Comparison of ENCODE assay signal across 8 cellular contexts in the genomic region with DNA sequence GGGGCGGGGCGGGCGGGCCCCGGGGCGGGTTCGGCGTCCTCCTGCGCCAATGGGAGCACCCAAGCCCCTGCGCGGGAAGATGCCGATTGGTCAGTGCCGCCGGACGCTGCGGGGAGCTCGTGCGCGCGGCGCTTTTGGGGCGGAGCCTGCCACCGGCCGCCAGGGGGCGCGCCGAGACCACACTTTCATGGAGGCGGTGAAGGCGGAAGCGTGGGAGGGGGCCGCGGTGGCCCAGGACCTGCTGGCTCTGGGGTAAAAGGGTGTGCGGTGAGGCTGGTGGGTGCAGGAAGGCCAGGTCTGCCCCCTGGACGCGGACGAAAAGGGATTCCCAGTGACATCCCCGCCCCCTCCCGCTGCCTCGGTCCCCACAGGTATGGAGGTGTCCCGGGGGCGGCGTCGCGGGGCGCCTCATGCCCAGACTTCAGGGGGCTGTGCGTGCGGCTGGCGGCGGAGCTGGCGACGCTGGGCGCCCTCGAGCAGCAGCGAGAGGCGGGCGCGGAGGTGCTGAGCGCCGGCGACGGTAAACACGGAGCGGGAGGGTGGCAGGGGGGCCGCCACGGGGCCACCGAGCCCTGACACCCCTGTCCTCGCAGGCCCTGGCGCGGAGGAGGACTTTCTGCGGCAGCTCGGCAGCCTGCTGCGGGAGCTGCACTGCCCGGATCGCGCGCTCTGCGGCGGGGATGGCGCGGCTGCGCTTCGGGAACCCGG. TPM values are rescaled to one million over a fixed set of nuclear protein-coding genes. Genes with fewer than 3 reads are reported as not detected.
A peak's percentile ranks its signal among the peaks of the same experiment; 100 is the strongest.
DNase-seq lines count a peak whose midpoint lies in the region; ATAC-seq and TF ChIP-seq lines count a peak whose summit lies in the region.

A gene (plus strand): TSS at position 127 of the 708 bp plus-strand sequence. CDS start 61 bp downstream, at position 188.

- TF ChIP-seq CTCF in GM13977 (IDR thresholded peaks at IDR 0.05; ENCODE audit: extremely low read depth, insufficient read depth, missing control alignments) (peak; percentile 96), uterus (IDR thresholded peaks at IDR 0.05) (peak; percentile 95 to 99 (median 98))

- ATAC-seq in HG02884 (IDR thresholded peaks at IDR 0.05; ENCODE audit: unreplicated experiment) (peak; percentile 89), left ventricle myocardium superior (peak; percentile 99)

- intact Hi-C loops in T-helper 1 cell treated with Interleukin-12 subunit alpha and Interleukin-12 subunit beta and Interleukin-4 antibody, amounts not matched to agents 30 ng/mL and 1 ng/mL, for 36 hours (cut with micrococcal nuclease), result loop anchor here (1.0 to 5.0 kb wide), 16 partner anchors 9 to 549 kb away; a partner anchor contains a TSS
- intact Hi-C loops in left ventricle myocardium superior (cut with micrococcal nuclease), result no loop called here
- intact Hi-C loops in uterus (cut with DNase I; ENCODE audit: low total_unique reads), result no loop called here

- H3K27me3 ChIP-seq in uterus, result peaks cover 0 to 13% of the 10 kb centered on the region in 2 donors

- H3K4me1 ChIP-seq in uterus, result no peaks in the 10 kb centered on the region

- no peaks in the 10 kb centered on the region for H3K9me3 ChIP-seq in uterus

- DNase-seq in GM13977 (ENCODE audit: low spot score) (peak; percentile 100), NCI-H146 treated with DMSO at 0.1 percent for 48 hours (lab: John Stamatoyannopoulos, UW; ENCODE audit: unreplicated experiment) (peak; percentile 92), amniotic stem cell (lab: John Stamatoyannopoulos, UW) (peak; percentile 85), left ventricle myocardium superior (peak; percentile 98), pulmonary artery endothelial cell (ENCODE audit: low read depth, low spot score) (peak; percentile 85), uterus (peak; percentile 95 to 98)

- in situ Hi-C loops in GM13977 (cut with MboI; ENCODE audit: low pct_unique_long_range_greater_than_20kb, low sequenced_read_pairs, unreplicated experiment), result loop anchor here (25.0 kb wide), 1 partner anchor 534 kb away; a partner anchor contains a TSS

- no peaks in the 10 kb centered on the region for H3K36me3 ChIP-seq in uterus

- H3K27ac ChIP-seq in uterus, result peak within 1 kb of the TSS; percentile 75 to 84

- H3K4me3 ChIP-seq in uterus, result peak within 1 kb of the TSS; percentile 76 to 77

- TF ChIP-seq POLR2A in uterus (IDR thresholded peaks at IDR 0.05), result peak in 1 of 2 donors; percentile 52

RNA-seq across cellular contexts. Expression of the gene that starts here (rescaled TPM):
- total RNA-seq in T-helper 1 cell treated with Interleukin-12 subunit alpha and Interleukin-12 subunit beta and Interleukin-4 antibody, amounts not matched to agents 30 ng/mL and 1 ng/mL, for 36 hours, result 33.2 and 35.0 TPM in 2 replicates
- total RNA-seq in left ventricle myocardium superior, result 11.9 TPM
- 7.7 and 8.2 TPM in 2 replicates for total RNA-seq in pulmonary artery endothelial cell
- 10 to 100 TPM in 2 of 4 donors, 1 to 10 TPM in 2; 2.1 to 21.1 (median 11.7) TPM for total RNA-seq in uterus

Comparison
In these comparisons a context has a peak if more than half of its experiments do, and no peak if none do; other contexts are left out.
1. Peak in every context shown above with its lines: DNase-seq, ATAC-seq, H3K4me3 ChIP-seq and H3K27ac ChIP-seq.